In the genomic region with DNA sequence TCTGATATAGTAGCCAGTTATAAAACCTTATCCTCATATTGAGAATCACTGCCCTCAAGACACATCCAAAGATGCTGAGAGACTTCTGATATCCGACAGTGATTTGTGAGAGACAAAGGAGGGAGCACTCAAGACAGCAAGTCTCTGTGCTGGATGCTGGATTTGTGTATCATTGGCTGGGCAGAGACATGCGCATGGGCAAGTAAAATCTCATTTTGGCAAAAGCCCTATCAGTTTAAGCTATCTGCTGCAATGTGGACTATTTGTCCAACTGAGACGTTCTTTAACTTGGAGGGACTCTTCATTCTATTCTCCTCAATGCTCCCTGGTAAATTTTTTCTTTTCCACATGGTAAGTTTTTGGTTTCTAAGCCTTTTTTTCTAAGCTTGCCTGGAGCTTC, we compare ENCODE assay signal across 2 cellular contexts.
TF ChIP-seq lines count a peak whose summit lies in the region.

No MANE protein-coding gene starts in this region.

TF ChIP-seq in K562, 482 proteins besides CTCF, POLR2A, EP300 and RAD21:
- TF ChIP-seq ERF (CRISPR knock-in tag; IDR thresholded peaks at IDR 0.05) (no peak), NRF1 (conservative IDR thresholded peaks at IDR 0.05 in 1 of 2, IDR thresholded peaks at IDR 0.05 in 1 of 2) (peak; percentile 67 to 69)

TF ChIP-seq in H1, 55 proteins besides CTCF, POLR2A, EP300 and RAD21:
- TF ChIP-seq CEBPB (IDR thresholded peaks at IDR 0.05; ENCODE audit: low read depth, low read length) (no peak), NANOG (IDR thresholded peaks at IDR 0.05; ENCODE audit: insufficient read depth, low read depth, low read length, poor library complexity, severe bottlenecking) (no peak), HDAC6 (IDR thresholded peaks at IDR 0.05; ENCODE audit: low read depth, low read length) (no peak), HDAC2 (IDR thresholded peaks at IDR 0.05; ENCODE audit: borderline replicate concordance in 1 of 2, low read depth in 2 of 2, low read length in 2 of 2) (no peak), TAF1 (IDR thresholded peaks at IDR 0.05; ENCODE audit: low read depth, low read length) (no peak), MAFK (IDR thresholded peaks at IDR 0.05; ENCODE audit: low read depth, low read length) (no peak), EGR1 (IDR thresholded peaks at IDR 0.05; ENCODE audit: borderline replicate concordance, low read depth, low read length) (no peak), SIX5 (IDR thresholded peaks at IDR 0.05; ENCODE audit: low read depth, low read length) (no peak), SIRT6 (IDR thresholded peaks at IDR 0.05; ENCODE audit: low read length) (no peak), RXRA (IDR thresholded peaks at IDR 0.05; ENCODE audit: insufficient read depth, low read depth, low read length) (no peak), FOSL1 (IDR thresholded peaks at IDR 0.05; ENCODE audit: insufficient read depth, low read depth, low read length) (no peak), CHD2 (IDR thresholded peaks at IDR 0.05; ENCODE audit: low read length) (no peak), PHF8 (conservative IDR thresholded peaks at IDR 0.05; ENCODE audit: low read depth, low read length) (no peak), SP4 (IDR thresholded peaks at IDR 0.05; ENCODE audit: low read length) (no peak), EZH2 (IDR thresholded peaks at IDR 0.05; ENCODE audit: low read depth, low read length, severe bottlenecking) (no peak), SRF (IDR thresholded peaks at IDR 0.05; ENCODE audit: low read depth, low read length) (no peak), BRCA1 (IDR thresholded peaks at IDR 0.05; ENCODE audit: low read depth, low read length) (no peak)
- TF ChIP-seq, protein P1, sequence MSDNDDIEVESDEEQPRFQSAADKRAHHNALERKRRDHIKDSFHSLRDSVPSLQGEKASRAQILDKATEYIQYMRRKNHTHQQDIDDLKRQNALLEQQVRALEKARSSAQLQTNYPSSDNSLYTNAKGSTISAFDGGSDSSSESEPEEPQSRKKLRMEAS (IDR thresholded peaks at IDR 0.05), result no peak
- TF ChIP-seq, protein P2, sequence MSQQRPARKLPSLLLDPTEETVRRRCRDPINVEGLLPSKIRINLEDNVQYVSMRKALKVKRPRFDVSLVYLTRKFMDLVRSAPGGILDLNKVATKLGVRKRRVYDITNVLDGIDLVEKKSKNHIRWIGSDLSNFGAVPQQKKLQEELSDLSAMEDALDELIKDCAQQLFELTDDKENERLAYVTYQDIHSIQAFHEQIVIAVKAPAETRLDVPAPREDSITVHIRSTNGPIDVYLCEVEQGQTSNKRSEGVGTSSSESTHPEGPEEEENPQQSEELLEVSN (IDR thresholded peaks at IDR 0.05), result no peak
TF ChIP-seq in H1: peak in this region for 0.
